Comparison of ENCODE assay signal across 16 cellular contexts in genomic region chr2:10930731-10931516, GRCh38. TPM values are rescaled to one million over a fixed set of nuclear protein-coding genes. Genes with fewer than 3 reads are reported as not detected.
"Had no signal": no experiment of that assay in that cellular context is flagged by ENCODE, and none has a peak within 500 bp of the region (broad histone marks: within the 10 kb centered on the region; RNA-seq: fewer than 3 reads in every experiment).

No MANE protein-coding gene starts in this region.

- ATAC-seq: effector memory CD8-positive, alpha-beta T cell; left lobe of liver; natural killer cell had no signal

- H3K4me1 ChIP-seq: adrenal gland, tibial artery, uterus had no signal

- H3K36me3 ChIP-seq: adrenal gland, tibial artery, uterus had no signal

- H3K27ac ChIP-seq: epithelial cell of prostate, tibial artery, uterus had no signal

- DNase-seq: activated B cell treated with CpG ODN at 0.5 μM for 24 hours; activated CD4-positive, alpha-beta T cell treated with anti-CD3 and anti-CD28 coated beads, Interleukin-2, amount 10 ng/mL, durations not matched to agents 24 days and 14 days; activated naive CD4-positive, alpha-beta T cell treated with anti-CD3 and anti-CD28 coated beads for 36 hours; adrenal gland; effector memory CD8-positive, alpha-beta T cell; islet precursor cell; mammary epithelial cell; natural killer cell; nucleus accumbens; stimulated activated CD4-positive, alpha-beta T cell treated with anti-CD3 and anti-CD28 coated beads, Interleukin-4, amount 100 ng/mL, for 24 hours; tibial artery; uterus had no signal

- H3K9me3 ChIP-seq: adrenal gland, tibial artery, uterus had no signal

- H3K4me3 ChIP-seq: adrenal gland, tibial artery, uterus had no signal

- H3K27me3 ChIP-seq: adrenal gland, uterus had no signal

RNA-seq across cellular contexts. Expression of gene KCNF1, which starts 19.2 kb away (rescaled TPM):
- total RNA-seq: activated B cell treated with CpG ODN at 0.5 μM for 24 hours; activated CD4-positive, alpha-beta T cell treated with anti-CD3 and anti-CD28 coated beads, Interleukin-2, amount 10 ng/mL, durations not matched to agents 24 days and 14 days; activated naive CD4-positive, alpha-beta T cell treated with anti-CD3 and anti-CD28 coated beads for 36 hours; activated T-helper 1 cell treated with anti-CD3 and anti-CD28 coated beads, Interleukin-12 subunit alpha, Interleukin-12 subunit beta, Interleukin-2, Interleukin-4 antibody, amounts not matched to agents 30 ng/mL and 10 ng/mL and 1 ng/mL, durations not matched to agents 14 hours and 24 hours and 36 hours; fibroblast of villous mesenchyme; left lobe of liver; natural killer cell had no signal
